ENCODE assay signal across 8 cellular contexts in the genomic region with DNA sequence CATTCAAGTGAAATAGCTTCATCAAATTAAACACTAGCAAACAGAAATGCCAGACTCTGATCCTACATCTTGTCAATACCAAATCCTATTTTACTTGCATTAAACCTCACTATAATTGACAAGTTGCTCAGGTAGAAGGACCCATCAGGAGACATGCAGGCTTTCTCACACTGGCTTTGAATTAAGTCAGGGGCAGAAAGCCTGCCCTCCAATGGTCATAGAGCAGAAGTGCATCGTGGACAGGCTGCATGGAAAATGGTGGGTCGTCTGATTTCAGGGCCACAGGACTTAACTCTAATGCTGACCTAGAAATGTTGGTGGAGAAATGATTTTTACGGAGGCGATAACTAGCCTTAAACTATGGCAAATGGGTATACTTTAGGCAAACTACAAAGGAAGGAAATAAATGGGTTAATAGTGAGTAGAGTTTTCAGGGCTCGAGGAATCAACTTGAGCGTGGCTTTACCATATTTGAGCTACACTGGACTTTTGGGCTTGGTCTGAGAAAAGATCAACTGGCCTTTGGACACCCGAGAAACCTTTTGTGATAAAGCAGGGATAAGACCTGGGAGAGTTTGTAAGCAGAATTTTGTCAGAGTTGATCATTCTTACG.
DNase-seq lines count a peak whose midpoint lies in the region; ATAC-seq and TF ChIP-seq lines count a peak whose summit lies in the region.

No MANE protein-coding gene starts in this region.

- H3K4me2 ChIP-seq in OCI-LY7 (ENCODE audit: low read length), result no peak overlapping the region

- no peaks in the 10 kb centered on the region for H3K79me2 ChIP-seq in OCI-LY7 (ENCODE audit: insufficient read depth, low read depth, low read length)

- no peak overlapping the region for H2AFZ ChIP-seq in OCI-LY7 (ENCODE audit: low read length)

- H4K20me1 ChIP-seq in OCI-LY7 (ENCODE audit: insufficient read depth, low read length), result no peaks in the 10 kb centered on the region

- BruUV-seq in OCI-LY7 (replicated peaks; lab: Mats Ljungman, UMichigan), result no TSS peak

- intact Hi-C loops in OCI-LY7 (cut with micrococcal nuclease; ENCODE audit: unreplicated experiment), result no loop called here

- no peaks in the 10 kb centered on the region for H3K36me3 ChIP-seq in OCI-LY7 (ENCODE audit: insufficient read depth, low read length)

- peak; percentile 4 for DNase-seq in GDM1 (lab: John Stamatoyannopoulos, UW)
- DNase-seq in OCI-LY7 (ENCODE audit: low spot score), result peak; percentile 44
- DNase-seq in iPS-NIHi7 (ENCODE audit: extremely low spot score), result peak; percentile 46
- DNase-seq in stimulated activated naive CD4-positive, alpha-beta T cell (lab: John Stamatoyannopoulos, UW), result no peak

- no peaks in the 10 kb centered on the region for H3K4me1 ChIP-seq in OCI-LY7 (ENCODE audit: insufficient read depth, low read length, poor library complexity, severe bottlenecking)

- peak; percentile 86 for ATAC-seq in GM21786 (IDR thresholded peaks at IDR 0.05; ENCODE audit: unreplicated experiment)
- ATAC-seq in GM19023 (IDR thresholded peaks at IDR 0.05; ENCODE audit: unreplicated experiment), result no peak
- ATAC-seq in HG03196 (IDR thresholded peaks at IDR 0.05; ENCODE audit: unreplicated experiment), result no peak
- ATAC-seq in HG02642 (IDR thresholded peaks at IDR 0.05; ENCODE audit: poor library complexity, unreplicated experiment), result no peak

- peak; percentile 81 for TF ChIP-seq CTCF in OCI-LY7 (conservative IDR thresholded peaks at IDR 0.05; ENCODE audit: low read length)

- no peak overlapping the region for H3K4me3 ChIP-seq in OCI-LY7 (ENCODE audit: low read depth, low read length, poor library complexity, severe bottlenecking)

- no peaks in the 10 kb centered on the region for H3K9me3 ChIP-seq in OCI-LY7 (ENCODE audit: low read length)

- CTCF ChIA-PET in OCI-LY7 (lab: Charles Lee; ENCODE audit: unreplicated experiment), result no interaction called here

- POLR2A ChIA-PET in OCI-LY7 (lab: Charles Lee), result no interaction called here

- H3K27ac ChIP-seq in OCI-LY7 (ENCODE audit: low read depth, low read length, poor library complexity, severe bottlenecking), result no peak overlapping the region

- no peaks in the 10 kb centered on the region for H3K9me2 ChIP-seq in OCI-LY7 (ENCODE audit: insufficient read depth, low read length)

Comparison
In these comparisons a context has a peak if more than half of its experiments do, and no peak if none do; other contexts are left out.
1. DNase-seq: peak in GDM1 (single experiment), OCI-LY7 (single experiment) and iPS-NIHi7 (single experiment); none in stimulated activated naive CD4-positive, alpha-beta T cell (0 of 6).